In genomic region chr19:53944933-53945332, GRCh38 we compare ENCODE assay signal across 26 cellular contexts. TPM values are rescaled to one million over a fixed set of nuclear protein-coding genes. Genes with fewer than 3 reads are reported as not detected.
DNase-seq lines count a peak whose midpoint lies in the region; ATAC-seq, FAIRE-seq and TF ChIP-seq lines count a peak whose summit lies in the region.
"Had no signal": no experiment of that assay in that cellular context is flagged by ENCODE, and none has a peak within 500 bp of the region (broad histone marks: within the 10 kb centered on the region; RNA-seq: fewer than 3 reads in every experiment).

No MANE protein-coding gene starts in this region.

- FAIRE-seq in A549 (lab: Jason Lieb, UNC) (no peak), H1 (lab: Jason Lieb, UNC) (no peak)
- FAIRE-seq: GM12891, GM18507, H54 had no signal

- peaks cover 31% of the 10 kb centered on the region for H3K4me1 Mint-ChIP-seq in GM23338
- H3K4me1 Mint-ChIP-seq: CD8-positive, alpha-beta memory T cell had no signal

- TF ChIP-seq EP300 in A549 (IDR thresholded peaks at IDR 0.05) (no peak), H1 (IDR thresholded peaks at IDR 0.05; ENCODE audit: borderline replicate concordance in 1 of 2, low read depth in 2 of 2, low read length in 2 of 2) (no peak)

- H3K4me3 Mint-ChIP-seq in GM23338, result peak overlapping the region; percentile 73; the same call in 1 of the 3 replicates
- H3K4me3 Mint-ChIP-seq: CD4-positive, CD25-positive, alpha-beta regulatory T cell; CD8-positive, alpha-beta memory T cell; HFFc6 had no signal

- TF ChIP-seq POLR2A in A549 (IDR thresholded peaks at IDR 0.05; ENCODE audit: low read length) (no peak), H1 (IDR thresholded peaks at IDR 0.05; ENCODE audit: control extremely low read depth in 1 of 2, low read depth in 2 of 2, low read length in 2 of 2) (no peak)

- 86% methylated on average over 4 of the region's 4 CpGs for WGBS in A549 (ENCODE audit: missing lambda C conversion rate)
- WGBS in H1 (ENCODE audit: extremely low coverage in 1 of 2, insufficient coverage in 1 of 2, insufficient read length in 1 of 2, insufficient replicate concordance in 2 of 2, low coverage in 1 of 2, low lambda C conversion rate in 2 of 2, missing lambda C conversion rate in 1 of 2), 2 experiments, result 97% methylated on average over 4 of the region's 4 CpGs; no CpG with 5 or more reads in 1 of the 2 experiments

- TF ChIP-seq RAD21 in A549 (conservative IDR thresholded peaks at IDR 0.05 in 1 of 2, IDR thresholded peaks at IDR 0.05 in 1 of 2) (no peak), H1 (IDR thresholded peaks at IDR 0.05 in 1 of 2, conservative IDR thresholded peaks at IDR 0.05 in 1 of 2; ENCODE audit: low read depth in 2 of 2, low read length in 2 of 2) (no peak)

- H2BK12ac ChIP-seq in H1 (ENCODE audit: low read depth, low read length), result no peak overlapping the region

- no TSS peak for BruUV-seq in PC-3 (replicated peaks; lab: Mats Ljungman, UMichigan)

- no peaks in the 10 kb centered on the region for H3K9me3 ChIP-seq in A549
- no peaks in the 10 kb centered on the region for H3K9me3 ChIP-seq in PC-3 (ENCODE audit: low read length)
- no peaks in the 10 kb centered on the region for H3K9me3 ChIP-seq in H1 (ENCODE audit: insufficient read depth in 2 of 2, low read depth in 1 of 2, low read length in 1 of 2)
- H3K9me3 ChIP-seq: BE2C had no signal

- peaks cover 11% of the 10 kb centered on the region; the same call in 1 of the 2 replicates for H3K23me2 ChIP-seq in H1 (ENCODE audit: low read depth, low read length)

- in situ Hi-C loops in GM13977 (cut with MboI; ENCODE audit: low pct_unique_long_range_greater_than_20kb, low sequenced_read_pairs, unreplicated experiment) (no loop called here), brain microvascular endothelial cell (cut with HindIII; ENCODE audit: low pct_ligation_motif_present, low sequenced_read_pairs) (no loop called here)

- peak overlapping the region; percentile 11; the same call in 1 of the 2 replicates for H2AK5ac ChIP-seq in H1 (ENCODE audit: low read depth, low read length)

- H4K20me1 ChIP-seq in GM23338 (replicated peaks; ENCODE audit: insufficient read depth), result no peaks in the 10 kb centered on the region
- no peaks in the 10 kb centered on the region for H4K20me1 ChIP-seq in PC-3 (ENCODE audit: low read length)
- no peaks in the 10 kb centered on the region for H4K20me1 ChIP-seq in H1 (replicated peaks in 1 of 2; ENCODE audit: control insufficient read depth in 1 of 2, insufficient read depth in 2 of 2, low read length in 2 of 2)

- H3K9me3 Mint-ChIP-seq in GM23338, result no peaks in the 10 kb centered on the region
- H3K9me3 Mint-ChIP-seq: HFFc6 had no signal

- intact Hi-C loops in PC-3 (cut with micrococcal nuclease), result no loop called here

- H3K36me3 ChIP-seq in GM23338 (ENCODE audit: insufficient read depth) (no peaks in the 10 kb centered on the region), PC-3 (ENCODE audit: low read depth, low read length) (no peaks in the 10 kb centered on the region), H1 (ENCODE audit: control insufficient read depth in 2 of 4, insufficient read depth in 4 of 4, low read length in 3 of 4) (no peaks in the 10 kb centered on the region), brain microvascular endothelial cell (replicated peaks) (no peaks in the 10 kb centered on the region)
- H3K36me3 ChIP-seq: BE2C had no signal

- H3K27me3 ChIP-seq in GM23338 (ENCODE audit: insufficient read depth) (no peaks in the 10 kb centered on the region), PC-3 (ENCODE audit: low read length) (peaks cover 4% of the 10 kb centered on the region; the same call in 1 of the 2 replicates), H1 (replicated peaks in 1 of 4; ENCODE audit: control insufficient read depth in 3 of 4, extremely low read depth in 1 of 4, insufficient read depth in 3 of 4, low read length in 3 of 4) (no peaks in the 10 kb centered on the region), brain microvascular endothelial cell (replicated peaks) (peaks cover 17% of the 10 kb centered on the region)
- H3K27me3 ChIP-seq: BE2C had no signal

- ATAC-seq in A549 (no peak), GM23338 (no peak), PC-3 (no peak), GM21576 (IDR thresholded peaks at IDR 0.05; ENCODE audit: unreplicated experiment) (no peak)

- H2AFZ ChIP-seq in GM23338, result no peak overlapping the region
- no peak overlapping the region for H2AFZ ChIP-seq in PC-3 (ENCODE audit: low read length)
- H2AFZ ChIP-seq in H1 (ENCODE audit: low read length), result no peak overlapping the region

- H3K4ac ChIP-seq in H1 (replicated peaks; ENCODE audit: insufficient read length, low read depth, low read length), result no peak overlapping the region

- H3K9ac ChIP-seq in PC-3 (ENCODE audit: low read length), result no peak overlapping the region
- H3K9ac ChIP-seq in H1 (replicated peaks in 1 of 4; ENCODE audit: extremely low read depth in 1 of 4, low read depth in 3 of 4, low read length in 3 of 4), result no peak overlapping the region

- no peak overlapping the region for H4K91ac ChIP-seq in H1 (replicated peaks; ENCODE audit: insufficient read length, low read length)

- no peak overlapping the region for H4K5ac ChIP-seq in H1 (ENCODE audit: insufficient read length, low read depth, low read length)

- no peak overlapping the region for H2BK120ac ChIP-seq in H1 (replicated peaks; ENCODE audit: low read depth, low read length)

- H3K18ac ChIP-seq in H1 (ENCODE audit: extremely low read depth, low read length), result no peak overlapping the region

- POLR2A ChIA-PET in A549 (lab: Yijun Ruan, JAX), result interaction anchor here (0.6 kb wide), 1 partner anchor 172 kb away, joined by 3 read pairs; no protein-coding TSS in a partner anchor
- POLR2A ChIA-PET in PC-3 (lab: Charles Lee; ENCODE audit: unreplicated experiment), result interaction anchor here (0.8 kb wide), 1 partner anchor 36 kb away, joined by 5 read pairs; no protein-coding TSS in a partner anchor
- POLR2A ChIA-PET in H1 (lab: Charles Lee; ENCODE audit: partially characterized antibody), result interaction anchor here (0.9 to 2.2 kb wide), 15 partner anchors 11 to 162 kb away, joined by 3 to 10 read pairs (median 4); partner anchors contain the start of genes MYADM and NDUFA3

- H3K14ac ChIP-seq in H1 (ENCODE audit: insufficient read length), result no peak overlapping the region

- H3K23ac ChIP-seq in H1 (ENCODE audit: insufficient read length), result no peak overlapping the region

- H3K79me2 ChIP-seq in GM23338 (replicated peaks; ENCODE audit: insufficient read depth) (no peaks in the 10 kb centered on the region), PC-3 (ENCODE audit: low read length) (no peaks in the 10 kb centered on the region), H1 (ENCODE audit: control insufficient read depth in 1 of 2, insufficient read depth in 2 of 2, low read length in 2 of 2) (no peaks in the 10 kb centered on the region)

- H3F3A ChIP-seq in GM23338 (replicated peaks; ENCODE audit: low read depth) (peaks cover 21% of the 10 kb centered on the region), PC-3 (ENCODE audit: low read length, unreplicated experiment) (no peaks in the 10 kb centered on the region)

- H3K4me1 ChIP-seq in A549 (0 out of 3 replicates have a peak, but pooled peaks cover 8% of the 10 kb centered on the region), GM23338 (ENCODE audit: insufficient read depth) (peaks cover 16% of the 10 kb centered on the region), PC-3 (ENCODE audit: insufficient read depth, low read length) (no peaks in the 10 kb centered on the region), H1 (replicated peaks in 1 of 4; ENCODE audit: control insufficient read depth in 3 of 4, insufficient read depth in 4 of 4, low read length in 3 of 4) (peaks cover 4 to 10% (median 7%) of the 10 kb centered on the region in 4 experiments; a peak in 6 of 7 replicates)
- H3K4me1 ChIP-seq: BE2C had no signal

- H3K79me1 ChIP-seq in H1 (ENCODE audit: low read depth, low read length), result no peaks in the 10 kb centered on the region

- H4K8ac ChIP-seq in H1 (ENCODE audit: extremely low read depth, insufficient read depth, low read length), result no peak overlapping the region

- DNase-seq in A549 (ENCODE audit: low read depth in 1 of 2, low spot score in 1 of 2), result no peak
- no peak for DNase-seq in GM23338 (ENCODE audit: low spot score)
- DNase-seq in PC-3, result no peak
- DNase-seq in H1 (ENCODE audit: low read depth in 1 of 2, low spot score in 2 of 2), result no peak
- DNase-seq in GM13977 (ENCODE audit: low spot score), result no peak
- no peak for DNase-seq in brain microvascular endothelial cell
- no peak for DNase-seq in NOMO-1 treated with DMSO at 0.1 percent for 48 hours (lab: John Stamatoyannopoulos, UW; ENCODE audit: unreplicated experiment)
- DNase-seq: ACHN; BE2C; C1 segment of cervical spinal cord; CD4-positive, CD25-positive, alpha-beta regulatory T cell; CD8-positive, alpha-beta memory T cell; COR-L47; DMS 273 treated with DMSO at 0.1 percent for 48 hours; DMS53; DND-41; EL; HFFc6; Karpas-422; KBM-7 had no signal

- TF ChIP-seq CTCF in A549 (IDR thresholded peaks at IDR 0.05) (no peak), GM23338 (conservative IDR thresholded peaks at IDR 0.05; ENCODE audit: low read depth in 2 of 2) (no peak), PC-3 (conservative IDR thresholded peaks at IDR 0.05; ENCODE audit: low read depth, low read length) (no peak), H1 (IDR thresholded peaks at IDR 0.05; ENCODE audit: control extremely low read depth in 1 of 3, insufficient read depth in 1 of 3, low read depth in 1 of 3, low read length in 3 of 3) (no peak), GM13977 (IDR thresholded peaks at IDR 0.05; ENCODE audit: extremely low read depth, insufficient read depth, missing control alignments) (no peak), brain microvascular endothelial cell (IDR thresholded peaks at IDR 0.05; ENCODE audit: low read depth, low read length, missing control alignments) (no peak)

- no peak overlapping the region for H3K27ac Mint-ChIP-seq in GM23338
- H3K27ac Mint-ChIP-seq: CD4-positive, CD25-positive, alpha-beta regulatory T cell; HFFc6 had no signal

- H3K27ac ChIP-seq in A549, result peak overlapping the region; percentile 54 to 67; a peak in 5 of 6 replicates
- H3K27ac ChIP-seq in GM23338 (ENCODE audit: low read depth), result no peak overlapping the region; the same call in 1 of the 2 replicates
- no peak overlapping the region for H3K27ac ChIP-seq in PC-3 (ENCODE audit: low read length)
- no peak overlapping the region for H3K27ac ChIP-seq in H1 (ENCODE audit: low read depth, low read length)
- no peak overlapping the region for H3K27ac ChIP-seq in brain microvascular endothelial cell

- H3K4me3 ChIP-seq in A549 (no peak overlapping the region; the same call in 2 of the 3 replicates), GM23338 (peak overlapping the region; percentile 42; the same call in 1 of the 2 replicates), PC-3 (ENCODE audit: low read length) (no peak overlapping the region), H1 (ENCODE audit: extremely low read depth in 1 of 4, insufficient read depth in 2 of 4, low read depth in 3 of 4, low read length in 4 of 4) (peak overlapping the region in 1 of 4 experiments; percentile 53; a peak in 1 of 8 replicates), brain microvascular endothelial cell (ENCODE audit: low read depth, low read length) (no peak overlapping the region)

- no peaks in the 10 kb centered on the region for H3K9me2 ChIP-seq in GM23338 (ENCODE audit: insufficient read depth)
- H3K9me2 ChIP-seq in PC-3 (replicated peaks; ENCODE audit: low read length), result no peaks in the 10 kb centered on the region

- H3K4me2 ChIP-seq in A549 (peak overlapping the region; percentile 67), GM23338 (peak overlapping the region; percentile 87), PC-3 (ENCODE audit: low read length) (0 out of 2 replicates have a peak overlapping the region, but pooled peaks have one; percentile 30), H1 (ENCODE audit: insufficient read depth in 1 of 2, low read depth in 2 of 2, low read length in 2 of 2) (peak overlapping the region in 1 of 2 experiments; percentile 60; a peak in 2 of 4 replicates)

- CTCF ChIA-PET in A549 (lab: Yijun Ruan, JAX) (interaction anchor here (0.5 to 2.6 kb wide), 9 partner anchors 11 to 1488 kb away, joined by 3 to 8 read pairs (median 4); no protein-coding TSS in a partner anchor), PC-3 (lab: Charles Lee) (no interaction called here), H1 (lab: Charles Lee; ENCODE audit: partially characterized antibody) (interaction anchor here (0.5 to 2.8 kb wide), 16 partner anchors 10 to 505 kb away, joined by 3 to 13 read pairs (median 4); partner anchors contain the start of gene PRKCG)

- no peak overlapping the region for H2BK20ac ChIP-seq in H1 (ENCODE audit: low read length)

- peaks cover 8% of the 10 kb centered on the region for H3K36me3 Mint-ChIP-seq in GM23338 (ENCODE audit: low read depth)
- H3K36me3 Mint-ChIP-seq: CD8-positive, alpha-beta memory T cell had no signal

- no peak overlapping the region for H3K56ac ChIP-seq in H1 (replicated peaks; ENCODE audit: insufficient read length, low read depth, low read length)

- H2BK15ac ChIP-seq in H1 (ENCODE audit: low read length), result no peak overlapping the region

- H3K27me3 Mint-ChIP-seq in GM23338 (ENCODE audit: insufficient read depth, low read depth, poor library complexity), result peaks cover 18% of the 10 kb centered on the region

- H2BK5ac ChIP-seq in H1 (ENCODE audit: low read depth, low read length), result no peak overlapping the region

RNA-seq across cellular contexts. Expression of gene CACNG8, which starts 17.8 kb away (rescaled TPM):
- polyA plus RNA-seq in A549 (2011; rRNA removed) (1.1 and 1.5 TPM in 2 replicates), A549 (2017; fragmentation: RNase III; extraction: RNeasy Plus Mini Kit Qiagen cat#74134 plus additional on column Dnase treatment) (4.6 to 6.9 TPM (median 5.8 TPM) in 3 replicates), GM23338 (2016; fragmentation: Nextera tagmentation; extraction: Ambion mirVana) (2.2 TPM in 2 replicates), H1 (2011; rRNA removed) (0.41 and 0.93 TPM in 2 replicates)
- polyA plus RNA-seq in A549 (2012; cell fraction: cytosol; rRNA removed), result 0.69 and 0.74 TPM in 2 replicates
- 3.2 and 5.0 TPM in 2 replicates for polyA plus RNA-seq in A549 (2012; cell fraction: nucleus; rRNA removed)
- polyA minus RNA-seq in A549 (2011; rRNA and poly(A)+ RNA removed), result 0.87 and 1.3 TPM in 2 replicates
- 3.1 and 3.9 TPM in 2 replicates for total RNA-seq in GM23338 (2014; rRNA removed; shearing (Covaris generic))
- 0.15 and 0.23 TPM in 2 replicates for total RNA-seq in PC-3 (2014; rRNA removed)
- total RNA-seq in H1 (2021; fragmentation: NEBNext Ultra II Directional; extraction: Animal tissue kit (Norgen Biotek cat#: 25700)), result 4.5 and 5.7 TPM in 2 replicates
- polyA plus RNA-seq in H1 (2011; cell fraction: cytosol; rRNA removed), result 1.3 TPM
- polyA plus RNA-seq in H1 (2011; cell fraction: nucleus; rRNA removed), result 3.4 TPM
- polyA plus RNA-seq in H1 (2012, experiment 1 of 2), result 5.8 to 6.6 TPM (median 6.1 TPM) in 4 replicates
- polyA plus RNA-seq in H1 (2012, experiment 2 of 2), result 0.62 TPM
- polyA plus RNA-seq in H1 (2013, experiment 1 of 2), result 3.2 TPM
- polyA plus RNA-seq in H1 (2013, experiment 2 of 2), result 2.6 TPM
- polyA minus RNA-seq in H1 (2011; rRNA and poly(A)+ RNA removed), result 0.61 and 0.79 TPM in 2 replicates
- 2.9 TPM for polyA minus RNA-seq in H1 (2011; cell fraction: cytosol; rRNA and poly(A)+ RNA removed)
- polyA minus RNA-seq in H1 (2011; cell fraction: nucleus; rRNA and poly(A)+ RNA removed), result 2.9 TPM
- total RNA-seq: CD4-positive, CD25-positive, alpha-beta regulatory T cell; CD8-positive, alpha-beta memory T cell; IMR-90 had no signal
- polyA plus RNA-seq: CD4-positive, CD25-positive, alpha-beta regulatory T cell; CD8-positive, alpha-beta memory T cell had no signal

RNA-seq across cellular contexts. Expression of gene CACNG7, which starts 35.9 kb away (rescaled TPM):
- polyA plus RNA-seq in A549 (2011; rRNA removed) (11.5 and 12.8 TPM in 2 replicates), A549 (2017; fragmentation: RNase III; extraction: RNeasy Plus Mini Kit Qiagen cat#74134 plus additional on column Dnase treatment) (6.3 to 7.6 TPM (median 6.8 TPM) in 3 replicates), GM23338 (2016; fragmentation: Nextera tagmentation; extraction: Ambion mirVana) (9.4 and 9.8 TPM in 2 replicates), H1 (2011; rRNA removed) (69.8 and 127 TPM in 2 replicates)
- 26.4 and 37.4 TPM in 2 replicates for polyA plus RNA-seq in A549 (2012; cell fraction: cytosol; rRNA removed)
- 33.7 and 37.2 TPM in 2 replicates for polyA plus RNA-seq in A549 (2012; cell fraction: nucleus; rRNA removed)
- polyA minus RNA-seq in A549 (2011; rRNA and poly(A)+ RNA removed), result 6.0 and 7.6 TPM in 2 replicates
- 15.6 and 17.9 TPM in 2 replicates for total RNA-seq in GM23338 (2014; rRNA removed; shearing (Covaris generic))
- not detected in 2 replicates for total RNA-seq in PC-3 (2014; rRNA removed)
- total RNA-seq in H1 (2021; fragmentation: NEBNext Ultra II Directional; extraction: Animal tissue kit (Norgen Biotek cat#: 25700)), result 28.9 and 29.9 TPM in 2 replicates
- 64.4 TPM for polyA plus RNA-seq in H1 (2011; cell fraction: cytosol; rRNA removed)
- 75.4 TPM for polyA plus RNA-seq in H1 (2011; cell fraction: nucleus; rRNA removed)
- 33.4 to 44.9 TPM (median 40.2 TPM) in 4 replicates for polyA plus RNA-seq in H1 (2012, experiment 1 of 2)
- 33.0 TPM for polyA plus RNA-seq in H1 (2012, experiment 2 of 2)
- 43.8 TPM for polyA plus RNA-seq in H1 (2013, experiment 1 of 2)
- polyA plus RNA-seq in H1 (2013, experiment 2 of 2), result 49.1 TPM
- 16.4 and 25.3 TPM in 2 replicates for polyA minus RNA-seq in H1 (2011; rRNA and poly(A)+ RNA removed)
- 32.9 TPM for polyA minus RNA-seq in H1 (2011; cell fraction: cytosol; rRNA and poly(A)+ RNA removed)
- 19.4 TPM for polyA minus RNA-seq in H1 (2011; cell fraction: nucleus; rRNA and poly(A)+ RNA removed)
- total RNA-seq: A172; CD4-positive, CD25-positive, alpha-beta regulatory T cell; CD8-positive, alpha-beta memory T cell had no signal
- polyA plus RNA-seq: CD4-positive, CD25-positive, alpha-beta regulatory T cell; CD8-positive, alpha-beta memory T cell had no signal

RNA-seq across cellular contexts. Expression of gene CACNG6, which starts 46.5 kb away (rescaled TPM):
- polyA plus RNA-seq in A549 (2011; rRNA removed), result 15.6 and 16.2 TPM in 2 replicates
- polyA plus RNA-seq in A549 (2012; cell fraction: cytosol; rRNA removed), result 11.5 and 18.6 TPM in 2 replicates
- polyA plus RNA-seq in A549 (2012; cell fraction: nucleus; rRNA removed), result 18.5 and 21.7 TPM in 2 replicates
- 4.4 to 8.2 TPM (median 7.3 TPM) in 3 replicates for polyA plus RNA-seq in A549 (2017; fragmentation: RNase III; extraction: RNeasy Plus Mini Kit Qiagen cat#74134 plus additional on column Dnase treatment)
- polyA minus RNA-seq in A549 (2011; rRNA and poly(A)+ RNA removed), result 8.8 and 9.3 TPM in 2 replicates
- total RNA-seq in GM23338 (2014; rRNA removed; shearing (Covaris generic)), result 0.23 and 0.38 TPM in 2 replicates
- 1.5 and 1.8 TPM in 2 replicates for polyA plus RNA-seq in GM23338 (2016; fragmentation: Nextera tagmentation; extraction: Ambion mirVana)
- total RNA-seq in PC-3 (2014; rRNA removed), result 1.8 TPM in 1 of 2 replicates, not detected in the other
- total RNA-seq in H1 (2021; fragmentation: NEBNext Ultra II Directional; extraction: Animal tissue kit (Norgen Biotek cat#: 25700)), result 1.2 and 1.4 TPM in 2 replicates
- polyA plus RNA-seq in H1 (2011; rRNA removed), result 1.6 and 2.9 TPM in 2 replicates
- 1.8 TPM for polyA plus RNA-seq in H1 (2011; cell fraction: cytosol; rRNA removed)
- polyA plus RNA-seq in H1 (2011; cell fraction: nucleus; rRNA removed), result 4.3 TPM
- 1.1 to 1.9 TPM (median 1.5 TPM) in 4 replicates for polyA plus RNA-seq in H1 (2012, experiment 1 of 2)
- polyA plus RNA-seq in H1 (2012, experiment 2 of 2), result 0.81 TPM
- polyA plus RNA-seq in H1 (2013, experiment 1 of 2), result 2.3 TPM
- polyA plus RNA-seq in H1 (2013, experiment 2 of 2), result 2.1 TPM
- 0.22 and 0.25 TPM in 2 replicates for polyA minus RNA-seq in H1 (2011; rRNA and poly(A)+ RNA removed)
- polyA minus RNA-seq in H1 (2011; cell fraction: cytosol; rRNA and poly(A)+ RNA removed), result not detected
- 0.80 TPM for polyA minus RNA-seq in H1 (2011; cell fraction: nucleus; rRNA and poly(A)+ RNA removed)
- total RNA-seq: CD4-positive, CD25-positive, alpha-beta regulatory T cell; CD8-positive, alpha-beta memory T cell; HFFc6; IMR-90 had no signal
- polyA plus RNA-seq: CD4-positive, CD25-positive, alpha-beta regulatory T cell; CD8-positive, alpha-beta memory T cell; IMR-90 had no signal

Comparison
In these comparisons a context has a peak if more than half of its experiments do, and no peak if none do; other contexts are left out.
1. H3K27ac ChIP-seq: peak in A549 (2 of 2); none in GM23338 (single experiment), PC-3 (single experiment), H1 (single experiment) and brain microvascular endothelial cell (single experiment).
2. RNA of gene CACNG7, which starts 35.9 kb away (total RNA-seq): 28.9 to 29.9 TPM in H1 and 15.6 to 17.9 TPM in GM23338; not detected in PC-3; every median in the first group is over 10 times any median in the second.
3. Of the 18 proteins assayed by ChIP-seq in both H1 and A549: peak only in H1: KDM1A; only in A549: none; in both: none; in neither: 17.